In the genomic region with DNA sequence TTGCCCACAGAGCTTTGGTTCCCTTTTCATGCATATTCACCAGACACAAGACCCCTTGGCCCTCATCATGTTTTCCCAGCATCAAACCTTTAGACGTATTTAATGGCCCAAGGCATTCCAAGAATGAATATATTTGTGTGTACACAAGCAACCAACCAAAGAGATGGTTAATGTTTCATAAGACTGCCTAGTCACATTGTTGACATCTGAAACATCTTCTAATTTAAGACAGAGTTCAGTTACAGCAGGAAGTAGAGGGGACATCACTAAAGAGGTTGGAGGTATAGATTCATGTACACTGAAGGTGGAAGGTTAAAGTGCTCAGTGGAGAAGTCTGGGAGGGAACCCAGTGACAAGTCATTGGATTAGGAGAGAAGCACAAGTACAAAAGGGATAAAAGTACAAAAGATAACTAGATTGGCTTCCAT, we compare ENCODE assay signal across 1 cellular context.
TF ChIP-seq lines count a peak whose summit lies in the region.

No MANE protein-coding gene starts in this region.

TF ChIP-seq in HepG2, 621 proteins besides CTCF, POLR2A, EP300 and RAD21 (continues in another document):
- TF ChIP-seq POLR2G (IDR thresholded peaks at IDR 0.05; ENCODE audit: low read depth, low read length) (no peak), EZH2 (conservative IDR thresholded peaks at IDR 0.05; ENCODE audit: low read depth, low read length) (no peak), ZBTB39 (CRISPR knock-in tag; IDR thresholded peaks at IDR 0.05) (no peak), GATAD1 (CRISPR knock-in tag; IDR thresholded peaks at IDR 0.05) (no peak), ZFP62 (CRISPR knock-in tag; IDR thresholded peaks at IDR 0.05) (no peak), ZBTB42 (CRISPR knock-in tag; IDR thresholded peaks at IDR 0.05) (no peak), DNMT3B (CRISPR knock-in tag; conservative IDR thresholded peaks at IDR 0.05) (no peak), TARDBP (CRISPR knock-in tag; IDR thresholded peaks at IDR 0.05) (0 out of 2 replicates have a peak, but pooled peaks have one; percentile 37), SNAI1 (CRISPR knock-in tag; IDR thresholded peaks at IDR 0.05; ENCODE audit: borderline replicate concordance) (no peak), POLR2AphosphoS2 (IDR thresholded peaks at IDR 0.05; ENCODE audit: low read depth, low read length) (no peak), ZNF101 (CRISPR knock-in tag; IDR thresholded peaks at IDR 0.05; ENCODE audit: borderline replicate concordance, low read depth) (no peak), RFX1 (IDR thresholded peaks at IDR 0.05) (no peak), ZNF225 (CRISPR knock-in tag; IDR thresholded peaks at IDR 0.05) (no peak), FOXO1 (CRISPR knock-in tag; IDR thresholded peaks at IDR 0.05) (peak; percentile 29; the same call in 1 of the 2 replicates), ZSCAN12 (CRISPR knock-in tag; IDR thresholded peaks at IDR 0.05) (no peak), PATZ1 (CRISPR knock-in tag; IDR thresholded peaks at IDR 0.05) (no peak), FOXA1 (IDR thresholded peaks at IDR 0.05) (no peak), FOXA1 (CRISPR knock-in tag; IDR thresholded peaks at IDR 0.05) (peak; percentile 49; the same call in 1 of the 2 replicates), CSRNP1 (CRISPR knock-in tag; IDR thresholded peaks at IDR 0.05) (no peak), CHCHD3 (CRISPR knock-in tag; IDR thresholded peaks at IDR 0.05) (no peak), XRCC5 (optimal IDR thresholded peaks at IDR 0.05; ENCODE audit: low read length) (no peak), FOXM1 (CRISPR knock-in tag; IDR thresholded peaks at IDR 0.05) (no peak), SKI (IDR thresholded peaks at IDR 0.05; ENCODE audit: partially characterized antibody) (no peak), GTF3A (CRISPR knock-in tag; conservative IDR thresholded peaks at IDR 0.05) (no peak), MTERF4 (CRISPR knock-in tag; IDR thresholded peaks at IDR 0.05) (no peak), ZNF501 (CRISPR knock-in tag; IDR thresholded peaks at IDR 0.05) (no peak), CCDC6 (CRISPR knock-in tag; IDR thresholded peaks at IDR 0.05) (0 out of 2 replicates have a peak, but pooled peaks have one; percentile 43), ZBTB33 (CRISPR knock-in tag; IDR thresholded peaks at IDR 0.05) (no peak), TEAD3 (CRISPR knock-in tag; optimal IDR thresholded peaks at IDR 0.05; ENCODE audit: borderline replicate concordance) (peak; percentile 88), TBX2 (CRISPR knock-in tag; IDR thresholded peaks at IDR 0.05; ENCODE audit: borderline replicate concordance) (no peak), BCLAF1 (IDR thresholded peaks at IDR 0.05) (no peak), ZBTB38 (CRISPR knock-in tag; IDR thresholded peaks at IDR 0.05) (no peak), GTF2F1 (IDR thresholded peaks at IDR 0.05; ENCODE audit: low read length) (no peak), ZNF570 (CRISPR knock-in tag; IDR thresholded peaks at IDR 0.05; ENCODE audit: borderline replicate concordance) (no peak), PAWR (CRISPR knock-in tag; IDR thresholded peaks at IDR 0.05; ENCODE audit: borderline replicate concordance) (no peak), HOMEZ (CRISPR knock-in tag; IDR thresholded peaks at IDR 0.05; ENCODE audit: low read depth) (peak; percentile 69; the same call in 1 of the 2 replicates), NONO (IDR thresholded peaks at IDR 0.05) (no peak), NONO (CRISPR knock-in tag; conservative IDR thresholded peaks at IDR 0.05) (no peak), TP53 (CRISPR knock-in tag; conservative IDR thresholded peaks at IDR 0.05) (no peak)
- TF ChIP-seq, protein P1, sequence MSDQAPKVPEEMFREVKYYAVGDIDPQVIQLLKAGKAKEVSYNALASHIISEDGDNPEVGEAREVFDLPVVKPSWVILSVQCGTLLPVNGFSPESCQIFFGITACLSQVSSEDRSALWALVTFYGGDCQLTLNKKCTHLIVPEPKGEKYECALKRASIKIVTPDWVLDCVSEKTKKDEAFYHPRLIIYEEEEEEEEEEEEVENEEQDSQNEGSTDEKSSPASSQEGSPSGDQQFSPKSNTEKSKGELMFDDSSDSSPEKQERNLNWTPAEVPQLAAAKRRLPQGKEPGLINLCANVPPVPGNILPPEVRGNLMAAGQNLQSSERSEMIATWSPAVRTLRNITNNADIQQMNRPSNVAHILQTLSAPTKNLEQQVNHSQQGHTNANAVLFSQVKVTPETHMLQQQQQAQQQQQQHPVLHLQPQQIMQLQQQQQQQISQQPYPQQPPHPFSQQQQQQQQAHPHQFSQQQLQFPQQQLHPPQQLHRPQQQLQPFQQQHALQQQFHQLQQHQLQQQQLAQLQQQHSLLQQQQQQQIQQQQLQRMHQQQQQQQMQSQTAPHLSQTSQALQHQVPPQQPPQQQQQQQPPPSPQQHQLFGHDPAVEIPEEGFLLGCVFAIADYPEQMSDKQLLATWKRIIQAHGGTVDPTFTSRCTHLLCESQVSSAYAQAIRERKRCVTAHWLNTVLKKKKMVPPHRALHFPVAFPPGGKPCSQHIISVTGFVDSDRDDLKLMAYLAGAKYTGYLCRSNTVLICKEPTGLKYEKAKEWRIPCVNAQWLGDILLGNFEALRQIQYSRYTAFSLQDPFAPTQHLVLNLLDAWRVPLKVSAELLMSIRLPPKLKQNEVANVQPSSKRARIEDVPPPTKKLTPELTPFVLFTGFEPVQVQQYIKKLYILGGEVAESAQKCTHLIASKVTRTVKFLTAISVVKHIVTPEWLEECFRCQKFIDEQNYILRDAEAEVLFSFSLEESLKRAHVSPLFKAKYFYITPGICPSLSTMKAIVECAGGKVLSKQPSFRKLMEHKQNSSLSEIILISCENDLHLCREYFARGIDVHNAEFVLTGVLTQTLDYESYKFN (CRISPR knock-in tag; conservative IDR thresholded peaks at IDR 0.05): peak; percentile 54
- TF ChIP-seq, protein P2, sequence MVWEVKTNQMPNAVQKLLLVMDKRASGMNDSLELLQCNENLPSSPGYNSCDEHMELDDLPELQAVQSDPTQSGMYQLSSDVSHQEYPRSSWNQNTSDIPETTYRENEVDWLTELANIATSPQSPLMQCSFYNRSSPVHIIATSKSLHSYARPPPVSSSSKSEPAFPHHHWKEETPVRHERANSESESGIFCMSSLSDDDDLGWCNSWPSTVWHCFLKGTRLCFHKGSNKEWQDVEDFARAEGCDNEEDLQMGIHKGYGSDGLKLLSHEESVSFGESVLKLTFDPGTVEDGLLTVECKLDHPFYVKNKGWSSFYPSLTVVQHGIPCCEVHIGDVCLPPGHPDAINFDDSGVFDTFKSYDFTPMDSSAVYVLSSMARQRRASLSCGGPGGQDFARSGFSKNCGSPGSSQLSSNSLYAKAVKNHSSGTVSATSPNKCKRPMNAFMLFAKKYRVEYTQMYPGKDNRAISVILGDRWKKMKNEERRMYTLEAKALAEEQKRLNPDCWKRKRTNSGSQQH (CRISPR knock-in tag; IDR thresholded peaks at IDR 0.05; ENCODE audit: low read depth): no peak
- TF ChIP-seq, protein P3, sequence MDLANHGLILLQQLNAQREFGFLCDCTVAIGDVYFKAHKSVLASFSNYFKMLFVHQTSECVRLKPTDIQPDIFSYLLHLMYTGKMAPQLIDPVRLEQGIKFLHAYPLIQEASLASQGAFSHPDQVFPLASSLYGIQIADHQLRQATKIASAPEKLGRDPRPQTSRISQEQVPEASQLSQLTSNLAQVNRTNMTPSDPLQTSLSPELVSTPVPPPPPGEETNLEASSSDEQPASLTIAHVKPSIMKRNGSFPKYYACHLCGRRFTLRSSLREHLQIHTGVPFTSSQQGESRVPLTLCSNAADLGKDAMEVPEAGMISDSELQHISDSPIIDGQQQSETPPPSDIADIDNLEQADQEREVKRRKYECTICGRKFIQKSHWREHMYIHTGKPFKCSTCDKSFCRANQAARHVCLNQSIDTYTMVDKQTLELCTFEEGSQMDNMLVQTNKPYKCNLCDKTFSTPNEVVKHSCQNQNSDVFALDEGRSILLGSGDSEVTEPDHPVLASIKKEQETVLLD (CRISPR knock-in tag; IDR thresholded peaks at IDR 0.05; ENCODE audit: low read depth): no peak
